Comparison of ENCODE assay signal across 2 cellular contexts in the genomic region with DNA sequence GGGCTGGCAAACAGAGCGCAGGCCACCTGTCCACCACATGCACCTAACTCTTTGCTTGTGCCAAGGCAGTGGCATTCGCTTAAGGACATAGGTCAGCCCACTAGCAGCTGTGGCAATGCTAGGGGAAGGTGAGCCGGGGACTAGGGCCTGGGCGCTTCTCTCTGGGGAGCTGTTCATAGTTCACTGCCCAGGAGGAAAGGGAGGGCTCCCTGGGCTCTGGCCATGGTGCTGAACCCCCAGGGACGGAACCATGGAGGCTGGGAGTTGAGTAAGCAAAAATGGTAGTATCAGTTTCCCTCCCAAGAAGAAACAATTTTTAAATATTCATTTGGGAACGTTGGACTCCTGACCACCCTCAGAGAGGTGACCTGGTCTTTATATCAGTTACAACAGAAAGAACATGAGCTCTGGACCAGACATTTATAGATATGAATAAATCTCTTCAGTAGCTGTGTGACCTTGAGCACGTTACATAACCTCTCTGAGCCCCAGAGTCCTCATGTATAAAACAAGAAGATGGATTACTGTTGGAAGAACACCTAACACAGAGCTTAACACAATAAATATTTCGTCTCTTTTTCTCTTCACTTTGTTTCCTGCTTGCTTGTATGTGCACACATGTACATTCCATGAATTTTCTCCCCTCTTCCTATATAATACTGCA.
A peak's percentile ranks its signal among the peaks of the same experiment; 100 is the strongest.
TF ChIP-seq lines count a peak whose summit lies in the region.

No MANE protein-coding gene starts in this region.

TF ChIP-seq in HCT116, 20 proteins besides CTCF, POLR2A, EP300 and RAD21:
- peak; percentile 58 for TF ChIP-seq REST (IDR thresholded peaks at IDR 0.05; ENCODE audit: low read depth)
- TF ChIP-seq, protein P1, sequence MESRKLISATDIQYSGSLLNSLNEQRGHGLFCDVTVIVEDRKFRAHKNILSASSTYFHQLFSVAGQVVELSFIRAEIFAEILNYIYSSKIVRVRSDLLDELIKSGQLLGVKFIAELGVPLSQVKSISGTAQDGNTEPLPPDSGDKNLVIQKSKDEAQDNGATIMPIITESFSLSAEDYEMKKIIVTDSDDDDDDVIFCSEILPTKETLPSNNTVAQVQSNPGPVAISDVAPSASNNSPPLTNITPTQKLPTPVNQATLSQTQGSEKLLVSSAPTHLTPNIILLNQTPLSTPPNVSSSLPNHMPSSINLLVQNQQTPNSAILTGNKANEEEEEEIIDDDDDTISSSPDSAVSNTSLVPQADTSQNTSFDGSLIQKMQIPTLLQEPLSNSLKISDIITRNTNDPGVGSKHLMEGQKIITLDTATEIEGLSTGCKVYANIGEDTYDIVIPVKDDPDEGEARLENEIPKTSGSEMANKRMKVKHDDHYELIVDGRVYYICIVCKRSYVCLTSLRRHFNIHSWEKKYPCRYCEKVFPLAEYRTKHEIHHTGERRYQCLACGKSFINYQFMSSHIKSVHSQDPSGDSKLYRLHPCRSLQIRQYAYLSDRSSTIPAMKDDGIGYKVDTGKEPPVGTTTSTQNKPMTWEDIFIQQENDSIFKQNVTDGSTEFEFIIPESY (IDR thresholded peaks at IDR 0.05; ENCODE audit: extremely low read depth, insufficient replicate concordance, low read length) = no peak

TF ChIP-seq in SK-N-SH, 30 proteins besides CTCF, POLR2A, EP300 and RAD21 (continued from another document):
- peak; percentile 86 for TF ChIP-seq REST (IDR thresholded peaks at IDR 0.05; ENCODE audit: low read depth, low read length)
